ENCODE assay signal across 8 cellular contexts in the genomic region with DNA sequence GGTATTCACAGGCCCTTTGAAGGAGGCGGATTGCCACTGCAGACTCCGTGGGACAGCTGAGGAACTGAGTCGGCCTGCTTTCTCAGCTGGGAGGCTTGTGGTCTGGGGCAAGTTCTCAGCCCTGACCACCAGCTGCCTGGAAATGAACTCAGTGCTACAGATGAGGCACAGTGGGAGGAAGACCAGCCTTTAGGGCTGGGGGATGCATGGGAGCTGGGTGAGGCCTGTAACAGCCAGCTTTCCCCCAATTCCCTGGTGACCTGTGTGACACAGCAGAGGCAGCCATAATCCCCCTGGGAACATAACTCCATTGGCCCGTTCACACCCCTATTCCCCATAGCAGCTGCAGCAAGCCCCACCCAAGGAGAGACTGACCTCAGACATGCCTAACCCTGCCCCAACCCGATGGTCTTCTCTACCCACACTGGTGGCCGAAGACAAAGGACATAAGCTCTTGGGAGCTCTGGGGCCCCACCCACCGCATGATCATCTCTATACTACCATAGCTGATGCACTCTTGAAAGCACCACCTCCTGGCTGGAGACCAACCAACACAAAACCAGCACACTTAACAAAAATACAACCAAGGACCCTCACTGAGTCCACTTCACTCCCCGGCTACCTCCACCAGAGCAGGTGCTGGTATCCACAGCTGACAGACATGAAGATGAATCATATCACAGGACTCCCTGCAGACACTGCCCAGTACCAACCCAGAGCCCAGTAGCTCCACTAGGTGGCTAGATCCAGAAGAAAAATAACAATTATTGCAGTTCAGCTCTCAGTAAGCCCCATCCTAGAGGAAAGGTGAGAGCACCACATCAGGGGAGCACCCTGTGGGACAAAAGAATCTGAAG. TPM values are rescaled to one million over a fixed set of nuclear protein-coding genes. Genes with fewer than 3 reads are reported as not detected.
DNase-seq lines count a peak whose midpoint lies in the region; ATAC-seq and TF ChIP-seq lines count a peak whose summit lies in the region.

No MANE protein-coding gene starts in this region.

- no peaks in the 10 kb centered on the region for H3K27me3 Mint-ChIP-seq in endothelial cell (ENCODE audit: unreplicated experiment)

- no peak for TF ChIP-seq EP300 in stomach (IDR thresholded peaks at IDR 0.05)

- peaks cover 10% of the 10 kb centered on the region for H3K36me3 Mint-ChIP-seq in endothelial cell (ENCODE audit: low read depth, unreplicated experiment)

- H3K27ac Mint-ChIP-seq in endothelial cell (ENCODE audit: unreplicated experiment), result no peak overlapping the region

- DNase-seq in epithelial cell of esophagus (ENCODE audit: low read depth) (peak; percentile 36), NCI-H1092 (lab: John Stamatoyannopoulos, UW) (no peak), endothelial cell (ENCODE audit: low spot score) (no peak), stomach (no peak), A172 (ENCODE audit: low spot score) (no peak)

- no peaks in the 10 kb centered on the region for H3K36me3 ChIP-seq in stomach

- no peak overlapping the region for H3K4me3 Mint-ChIP-seq in endothelial cell (ENCODE audit: unreplicated experiment)

- peaks cover 6% of the 10 kb centered on the region for H3K4me1 Mint-ChIP-seq in endothelial cell (ENCODE audit: unreplicated experiment)

- TF ChIP-seq POLR2A in stomach (IDR thresholded peaks at IDR 0.05), result no peak

- H3K9me3 ChIP-seq in stomach, result peaks cover 0 to 5% (median 0%) of the 10 kb centered on the region in 4 donors

- ATAC-seq in GM21360 (IDR thresholded peaks at IDR 0.05; ENCODE audit: unreplicated experiment) (peak; percentile 71), HG03378 (IDR thresholded peaks at IDR 0.05; ENCODE audit: unreplicated experiment) (peak; percentile 84)

- no peak overlapping the region for H3K27ac ChIP-seq in stomach

- peaks cover 0 to 13% (median 0%) of the 10 kb centered on the region in 4 donors for H3K4me1 ChIP-seq in stomach

- no peaks in the 10 kb centered on the region for H3K27me3 ChIP-seq in stomach

- H3K9me3 Mint-ChIP-seq in endothelial cell (ENCODE audit: unreplicated experiment), result no peaks in the 10 kb centered on the region

- TF ChIP-seq CTCF in GM12872 (IDR thresholded peaks at IDR 0.05; ENCODE audit: insufficient read depth, low read depth, low read length) (peak; percentile 51), epithelial cell of esophagus (IDR thresholded peaks at IDR 0.05; ENCODE audit: insufficient read depth, low read depth, low read length, missing control alignments) (peak; percentile 20), endothelial cell (IDR thresholded peaks at IDR 0.05; ENCODE audit: unreplicated experiment) (no peak), stomach (IDR thresholded peaks at IDR 0.05) (no peak)

- H3K4me3 ChIP-seq in epithelial cell of esophagus (ENCODE audit: low read length) (no peak overlapping the region), stomach (no peak overlapping the region)

- intact Hi-C loops in stomach (cut with DNase I; ENCODE audit: low total_unique reads), result no loop called here

- 77 to 92% (median 88%) methylated on average over 7 to 8 of the region's 8 CpGs for WGBS in stomach, 5 donors

RNA-seq across cellular contexts. Expression of a gene that starts 24.9 kb away (rescaled TPM):
- total RNA-seq in endothelial cell (ENCODE audit: unreplicated experiment), result 44.5 TPM
- 10 to 100 TPM in 3 of 5 donors, 1 to 10 TPM in 2; 2.9 to 19.8 (median 10.6) TPM for total RNA-seq in stomach
- 1 to 10 TPM; 1.4 to 3.4 (median 2.3) TPM for polyA plus RNA-seq in stomach
- total RNA-seq in A172 (2014; rRNA removed; shearing (Covaris generic)), result 10.5 and 13.3 TPM in 2 replicates

Comparison
In these comparisons a context has a peak if more than half of its experiments do, and no peak if none do; other contexts are left out.
1. CTCF ChIP-seq: peak in GM12872 (single experiment) and epithelial cell of esophagus (single experiment); none in endothelial cell (single experiment) and stomach (0 of 7).